Comparison of ENCODE assay signal across 8 cellular contexts in the genomic region with DNA sequence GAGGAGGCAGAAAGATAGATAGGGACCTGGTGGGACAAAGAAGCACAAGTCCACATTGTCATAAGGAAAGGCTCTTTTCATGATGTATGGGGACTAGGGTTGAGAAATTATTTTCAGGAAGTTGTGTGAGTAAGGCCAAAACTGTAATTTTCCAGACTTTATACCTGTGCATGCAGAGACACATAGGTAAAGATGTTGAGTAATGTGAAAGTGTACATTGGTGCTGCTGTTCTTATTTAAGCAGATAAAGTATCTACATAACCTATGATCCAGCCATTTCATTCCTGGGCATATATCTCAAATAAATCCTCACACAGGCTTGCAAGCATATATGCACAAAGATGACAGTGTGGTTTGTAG.
A peak's percentile ranks its signal among the peaks of the same experiment; 100 is the strongest.
DNase-seq lines count a peak whose midpoint lies in the region; ATAC-seq and TF ChIP-seq lines count a peak whose summit lies in the region.
"Had no signal": no experiment of that assay in that cellular context is flagged by ENCODE, and none has a peak within 500 bp of the region (broad histone marks: within the 10 kb centered on the region; RNA-seq: fewer than 3 reads in every experiment).

No MANE protein-coding gene starts in this region.

- H3K36me3 ChIP-seq in ACC112 (ENCODE audit: insufficient read depth, low read length) (no peaks in the 10 kb centered on the region), GM23248 (ENCODE audit: low read depth) (no peaks in the 10 kb centered on the region), OCI-LY7 (ENCODE audit: insufficient read depth, low read length) (no peaks in the 10 kb centered on the region)
- H3K36me3 ChIP-seq: Peyer's patch had no signal

- in situ Hi-C loops in GM23248 (cut with MboI), result no loop called here

- H3K9me2 ChIP-seq in GM23248 (ENCODE audit: insufficient read depth), result no peaks in the 10 kb centered on the region
- H3K9me2 ChIP-seq in OCI-LY7 (ENCODE audit: insufficient read depth, low read length), result no peaks in the 10 kb centered on the region

- H3K9ac ChIP-seq in GM23248, result peak overlapping the region; percentile 77; the same call in 1 of the 2 replicates

- H3K4me3 ChIP-seq in ACC112 (ENCODE audit: low read depth, low read length), result peak overlapping the region; percentile 71
- peak overlapping the region; percentile 85 for H3K4me3 ChIP-seq in GM23248
- H3K4me3 ChIP-seq in OCI-LY7 (ENCODE audit: low read depth, low read length, poor library complexity, severe bottlenecking), result no peak overlapping the region

- no peaks in the 10 kb centered on the region for H3K9me3 ChIP-seq in GM23248 (ENCODE audit: low read depth)
- H3K9me3 ChIP-seq in OCI-LY7 (ENCODE audit: low read length), result no peaks in the 10 kb centered on the region
- H3K9me3 ChIP-seq: Peyer's patch had no signal

- H4K20me1 ChIP-seq in GM23248 (ENCODE audit: insufficient read depth) (no peaks in the 10 kb centered on the region), OCI-LY7 (ENCODE audit: insufficient read depth, low read length) (no peaks in the 10 kb centered on the region)

- TF ChIP-seq CTCF in OCI-LY7 (conservative IDR thresholded peaks at IDR 0.05; ENCODE audit: low read length), result no peak

- H3K27ac ChIP-seq in ACC112 (ENCODE audit: low read depth, low read length) (no peak overlapping the region), GM23248 (no peak overlapping the region), OCI-LY7 (ENCODE audit: low read depth, low read length, poor library complexity, severe bottlenecking) (no peak overlapping the region), epithelial cell of prostate (peak overlapping the region; percentile 74)
- H3K27ac ChIP-seq: Peyer's patch had no signal

- DNase-seq in GM23248, result no peak
- no peak for DNase-seq in OCI-LY7 (ENCODE audit: low spot score)
- no peak for DNase-seq in epithelial cell of prostate (ENCODE audit: low read depth, low spot score)
- DNase-seq in cerebellar cortex (ENCODE audit: low spot score), result no peak
- DNase-seq in kidney glomerular epithelial cell (lab: John Stamatoyannopoulos, UW), result no peak

- H3K4me2 ChIP-seq in GM23248 (ENCODE audit: unreplicated experiment) (peak overlapping the region; percentile 98), OCI-LY7 (ENCODE audit: low read length) (no peak overlapping the region)

- no TSS peak for BruUV-seq in OCI-LY7 (replicated peaks; lab: Mats Ljungman, UMichigan)

- H3K4me1 ChIP-seq in ACC112 (ENCODE audit: control insufficient read depth, insufficient read depth, low read length, unreplicated experiment) (peaks cover 7% of the 10 kb centered on the region), GM23248 (ENCODE audit: insufficient read depth) (peaks cover 13% of the 10 kb centered on the region), OCI-LY7 (ENCODE audit: insufficient read depth, low read length, poor library complexity, severe bottlenecking) (no peaks in the 10 kb centered on the region)
- H3K4me1 ChIP-seq: Peyer's patch had no signal

- intact Hi-C loops in OCI-LY7 (cut with micrococcal nuclease; ENCODE audit: unreplicated experiment), result no loop called here

- ATAC-seq in HG02884 (IDR thresholded peaks at IDR 0.05; ENCODE audit: unreplicated experiment), result no peak

- peak overlapping the region; percentile 28 for H2AFZ ChIP-seq in ACC112 (ENCODE audit: low read length, unreplicated experiment)
- H2AFZ ChIP-seq in GM23248, result peak overlapping the region; percentile 95
- H2AFZ ChIP-seq in OCI-LY7 (ENCODE audit: low read length), result peak overlapping the region; percentile 5; the same call in 1 of the 2 replicates

- H3K27me3 ChIP-seq in ACC112 (ENCODE audit: insufficient read depth, low read length), result no peaks in the 10 kb centered on the region
- H3K27me3 ChIP-seq in GM23248 (replicated peaks; ENCODE audit: insufficient read depth), result no peaks in the 10 kb centered on the region
- H3K27me3 ChIP-seq: Peyer's patch had no signal

- POLR2A ChIA-PET in OCI-LY7 (lab: Charles Lee), result no interaction called here

- CTCF ChIA-PET in OCI-LY7 (lab: Charles Lee; ENCODE audit: unreplicated experiment), result interaction anchor here (1.0 kb wide), 2 partner anchors 10 to 60 kb away, joined by 3 read pairs; no protein-coding TSS in a partner anchor

- H3F3A ChIP-seq in GM23248 (ENCODE audit: insufficient read depth), result peaks cover 15% of the 10 kb centered on the region

- H3K79me2 ChIP-seq in ACC112 (ENCODE audit: control insufficient read depth, insufficient read depth, low read length, unreplicated experiment) (no peaks in the 10 kb centered on the region), GM23248 (ENCODE audit: insufficient read depth) (no peaks in the 10 kb centered on the region), OCI-LY7 (ENCODE audit: insufficient read depth, low read depth, low read length) (no peaks in the 10 kb centered on the region)

Comparison
In these comparisons a context has a peak if more than half of its experiments do, and no peak if none do; other contexts are left out.
1. H2AFZ ChIP-seq: peak in every context shown above with its lines; median percentile 95 in GM23248; 28 in ACC112; 5 in OCI-LY7.